1 cellular context compared by ENCODE assay signal in genomic region chr12:2890388-2891239, GRCh38.
TF ChIP-seq lines count a peak whose summit lies in the region.

TSS of gene TULP3 (plus strand) at chr12:2890891. CDS start at chr12:2890948, 57 bp downstream.

TF ChIP-seq in HepG2, 621 proteins besides CTCF, POLR2A, EP300 and RAD21 (continued from another document and continues in another):
- TF ChIP-seq REST (IDR thresholded peaks at IDR 0.05; ENCODE audit: borderline replicate concordance in 1 of 2, low read depth in 1 of 2, low read length in 2 of 2) = no peak
- no peak; the same call in 1 of the 2 replicates for TF ChIP-seq ZNF160 (CRISPR knock-in tag; IDR thresholded peaks at IDR 0.05)
- TF ChIP-seq ZFP37 (CRISPR knock-in tag; IDR thresholded peaks at IDR 0.05; ENCODE audit: borderline replicate concordance) = no peak; the same call in 1 of the 2 replicates
- no peak; the same call in 1 of the 2 replicates for TF ChIP-seq CENPT (CRISPR knock-in tag; IDR thresholded peaks at IDR 0.05; ENCODE audit: low read depth)
- no peak for TF ChIP-seq ZNF749 (CRISPR knock-in tag; IDR thresholded peaks at IDR 0.05; ENCODE audit: borderline replicate concordance)
- peak; percentile 45; the same call in 1 of the 2 replicates for TF ChIP-seq ZHX2 (IDR thresholded peaks at IDR 0.05; ENCODE audit: low read depth)
- no peak for TF ChIP-seq ZHX2 (CRISPR knock-in tag; IDR thresholded peaks at IDR 0.05; ENCODE audit: borderline replicate concordance)
- TF ChIP-seq CHCHD3 (CRISPR knock-in tag; IDR thresholded peaks at IDR 0.05) = 0 out of 2 replicates have a peak, but pooled peaks have one; percentile 77
- TF ChIP-seq STAT5B (CRISPR knock-in tag; IDR thresholded peaks at IDR 0.05) = peak; percentile 38; the same call in 1 of the 2 replicates
- TF ChIP-seq ZNF652 (CRISPR knock-in tag; IDR thresholded peaks at IDR 0.05; ENCODE audit: borderline replicate concordance, low read depth) = no peak
- TF ChIP-seq ZNF318 (CRISPR knock-in tag; IDR thresholded peaks at IDR 0.05) = no peak
- TF ChIP-seq ZNF792 (CRISPR knock-in tag; IDR thresholded peaks at IDR 0.05) = peak; percentile 41; the same call in 1 of the 2 replicates
- TF ChIP-seq IRF1 (CRISPR knock-in tag; IDR thresholded peaks at IDR 0.05; ENCODE audit: low read depth) = 0 out of 2 replicates have a peak, but pooled peaks have one; percentile 75
- TF ChIP-seq TARDBP (CRISPR knock-in tag; IDR thresholded peaks at IDR 0.05) = peak; percentile 66; the same call in 1 of the 2 replicates
- TF ChIP-seq THYN1 (CRISPR knock-in tag; IDR thresholded peaks at IDR 0.05; ENCODE audit: borderline replicate concordance, low read depth) = 0 out of 2 replicates have a peak, but pooled peaks have one; percentile 37
- no peak for TF ChIP-seq ZNF775 (CRISPR knock-in tag; IDR thresholded peaks at IDR 0.05; ENCODE audit: borderline replicate concordance)
- TF ChIP-seq ZBTB7A (CRISPR knock-in tag; IDR thresholded peaks at IDR 0.05) = peak; percentile 13; the same call in 1 of the 2 replicates
- no peak for TF ChIP-seq PHF5A (CRISPR knock-in tag; IDR thresholded peaks at IDR 0.05; ENCODE audit: low read depth, unreplicated experiment)
- peak; percentile 37; the same call in 1 of the 2 replicates for TF ChIP-seq ZNF280D (CRISPR knock-in tag; IDR thresholded peaks at IDR 0.05)
- no peak for TF ChIP-seq SMARCC2 (IDR thresholded peaks at IDR 0.05)
- no peak for TF ChIP-seq JUNB (CRISPR knock-in tag; IDR thresholded peaks at IDR 0.05; ENCODE audit: borderline replicate concordance)
- TF ChIP-seq DPF2 (CRISPR knock-in tag; IDR thresholded peaks at IDR 0.05; ENCODE audit: borderline replicate concordance, low read depth) = no peak
- 0 out of 2 replicates have a peak, but pooled peaks have one; percentile 47 for TF ChIP-seq ZNF737 (CRISPR knock-in tag; IDR thresholded peaks at IDR 0.05; ENCODE audit: borderline replicate concordance)
- 0 out of 2 replicates have a peak, but pooled peaks have one; percentile 18 for TF ChIP-seq SMAD9 (CRISPR knock-in tag; IDR thresholded peaks at IDR 0.05)
- TF ChIP-seq ZNF331 (CRISPR knock-in tag; IDR thresholded peaks at IDR 0.05) = peak; percentile 61
- TF ChIP-seq ZNF44 (CRISPR knock-in tag; IDR thresholded peaks at IDR 0.05) = 0 out of 2 replicates have a peak, but pooled peaks have one; percentile 32
- peak; percentile 41; the same call in 1 of the 2 replicates for TF ChIP-seq CCDC6 (CRISPR knock-in tag; IDR thresholded peaks at IDR 0.05)
